Comparison of ENCODE assay signal across 1 cellular context in the genomic region with DNA sequence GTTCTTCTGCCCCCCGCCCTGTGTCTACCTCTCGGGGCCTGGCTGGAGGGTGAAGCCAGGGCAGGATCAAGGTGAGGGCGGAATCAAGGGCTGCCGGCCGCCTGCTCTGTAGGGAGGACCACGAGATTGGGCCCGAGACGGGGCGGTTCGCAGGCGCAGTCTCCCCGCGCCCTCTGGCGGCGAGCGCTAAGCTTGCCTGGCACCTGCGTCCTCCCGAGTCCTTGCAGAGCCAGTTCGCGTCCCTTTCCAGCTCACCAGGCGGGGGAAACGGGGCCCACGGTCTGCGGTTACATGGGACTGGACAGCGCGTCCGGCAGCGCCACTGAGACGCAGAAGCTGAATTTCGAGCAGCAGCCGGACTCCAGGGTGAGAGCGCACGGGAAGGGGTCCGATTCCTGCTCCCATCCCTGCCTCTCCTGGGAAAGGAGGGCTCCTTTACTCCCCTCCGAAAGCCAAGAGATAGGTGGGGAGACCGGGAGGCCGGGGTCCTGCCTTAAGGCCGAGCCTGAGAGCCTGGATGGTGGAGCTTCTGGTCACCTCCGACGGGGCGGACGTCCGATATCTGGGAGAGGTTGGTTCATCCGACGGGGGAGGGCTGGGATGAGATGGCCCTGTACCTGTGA.
TF ChIP-seq lines count a peak whose summit lies in the region.

No MANE protein-coding gene starts in this region.

TF ChIP-seq in H1, 55 proteins besides CTCF, POLR2A, EP300 and RAD21:
- TF ChIP-seq CHD7 (IDR thresholded peaks at IDR 0.05; ENCODE audit: insufficient replicate concordance, low read length) (no peak), JUND (IDR thresholded peaks at IDR 0.05; ENCODE audit: low read length) (0 out of 2 replicates have a peak, but pooled peaks have one; percentile 29), E2F6 (IDR thresholded peaks at IDR 0.05) (peak; percentile 72), GTF2F1 (IDR thresholded peaks at IDR 0.05; ENCODE audit: borderline replicate concordance, low read depth, low read length) (no peak), CHD2 (IDR thresholded peaks at IDR 0.05; ENCODE audit: low read length) (no peak), SRF (IDR thresholded peaks at IDR 0.05; ENCODE audit: low read depth, low read length) (no peak), EZH2 (IDR thresholded peaks at IDR 0.05; ENCODE audit: low read depth, low read length, severe bottlenecking) (no peak), BCL11A (IDR thresholded peaks at IDR 0.05; ENCODE audit: low read depth in 2 of 2, low read length in 2 of 2) (no peak), RXRA (IDR thresholded peaks at IDR 0.05; ENCODE audit: insufficient read depth, low read depth, low read length) (no peak), HDAC2 (IDR thresholded peaks at IDR 0.05; ENCODE audit: borderline replicate concordance in 1 of 2, low read depth in 2 of 2, low read length in 2 of 2) (no peak), TBP (IDR thresholded peaks at IDR 0.05; ENCODE audit: low read depth, low read length) (peak; percentile 36; the same call in 1 of the 2 replicates), KDM5A (IDR thresholded peaks at IDR 0.05; ENCODE audit: low read length) (no peak), USF2 (IDR thresholded peaks at IDR 0.05; ENCODE audit: low read length) (0 out of 2 replicates have a peak, but pooled peaks have one; percentile 12), GABPA (IDR thresholded peaks at IDR 0.05; ENCODE audit: borderline replicate concordance, insufficient read depth, low read length) (peak; percentile 53; the same call in 1 of the 2 replicates), SP4 (IDR thresholded peaks at IDR 0.05; ENCODE audit: low read length) (no peak), NRF1 (IDR thresholded peaks at IDR 0.05; ENCODE audit: low read depth, low read length) (no peak), YY1 (IDR thresholded peaks at IDR 0.05; ENCODE audit: low read depth, low read length) (no peak), TAF1 (IDR thresholded peaks at IDR 0.05; ENCODE audit: low read depth, low read length) (no peak), ASH2L (IDR thresholded peaks at IDR 0.05; ENCODE audit: low read length) (no peak), POLR2AphosphoS5 (IDR thresholded peaks at IDR 0.05; ENCODE audit: low read depth, low read length) (no peak), PHF8 (conservative IDR thresholded peaks at IDR 0.05; ENCODE audit: low read depth, low read length) (0 out of 2 replicates have a peak, but pooled peaks have one; percentile 30), KDM1A (IDR thresholded peaks at IDR 0.05; ENCODE audit: borderline replicate concordance, low read length) (no peak), JUN (IDR thresholded peaks at IDR 0.05; ENCODE audit: low read depth, low read length) (no peak), SIRT6 (IDR thresholded peaks at IDR 0.05; ENCODE audit: low read length) (no peak), SAP30 (IDR thresholded peaks at IDR 0.05; ENCODE audit: insufficient read depth, insufficient replicate concordance, low read length) (no peak), RBBP5 (IDR thresholded peaks at IDR 0.05; ENCODE audit: borderline replicate concordance, low read depth, low read length) (no peak), RFX5 (IDR thresholded peaks at IDR 0.05; ENCODE audit: borderline replicate concordance, low read depth, low read length) (no peak), FOSL1 (IDR thresholded peaks at IDR 0.05; ENCODE audit: insufficient read depth, low read depth, low read length) (no peak), ZNF274 (IDR thresholded peaks at IDR 0.05; ENCODE audit: borderline replicate concordance, extremely low read depth, low read length) (no peak), NANOG (IDR thresholded peaks at IDR 0.05; ENCODE audit: insufficient read depth, low read depth, low read length, poor library complexity, severe bottlenecking) (no peak), SP1 (IDR thresholded peaks at IDR 0.05; ENCODE audit: low read depth, low read length) (0 out of 2 replicates have a peak, but pooled peaks have one; percentile 55), RNF2 (IDR thresholded peaks at IDR 0.05; ENCODE audit: borderline replicate concordance, low read depth, low read length, missing control alignments, poor library complexity, severe bottlenecking) (no peak), ATF3 (IDR thresholded peaks at IDR 0.05; ENCODE audit: insufficient read depth, low read depth, low read length) (no peak), CEBPB (IDR thresholded peaks at IDR 0.05; ENCODE audit: low read depth, low read length) (no peak), TEAD4 (IDR thresholded peaks at IDR 0.05; ENCODE audit: low read depth, low read length) (no peak), TCF12 (IDR thresholded peaks at IDR 0.05; ENCODE audit: low read depth, low read length) (peak; percentile 92; the same call in 1 of the 2 replicates), CTBP2 (IDR thresholded peaks at IDR 0.05; ENCODE audit: borderline replicate concordance, insufficient read depth, insufficient read length, low read length) (no peak), HDAC6 (IDR thresholded peaks at IDR 0.05; ENCODE audit: low read depth, low read length) (no peak), EGR1 (IDR thresholded peaks at IDR 0.05; ENCODE audit: borderline replicate concordance, low read depth, low read length) (no peak), KDM4A (IDR thresholded peaks at IDR 0.05; ENCODE audit: low read depth, low read length, severe bottlenecking) (no peak), CBX5 (IDR thresholded peaks at IDR 0.05; ENCODE audit: low read depth, low read length) (no peak), SP2 (IDR thresholded peaks at IDR 0.05; ENCODE audit: low read length) (no peak), CHD1 (IDR thresholded peaks at IDR 0.05; ENCODE audit: low read depth, low read length) (no peak), SIN3A (conservative IDR thresholded peaks at IDR 0.05 in 1 of 2, IDR thresholded peaks at IDR 0.05 in 1 of 2; ENCODE audit: low read depth in 1 of 2, low read length in 2 of 2) (no peak), BRCA1 (IDR thresholded peaks at IDR 0.05; ENCODE audit: low read depth, low read length) (no peak), CREB1 (IDR thresholded peaks at IDR 0.05) (no peak)
- TF ChIP-seq, protein P1, sequence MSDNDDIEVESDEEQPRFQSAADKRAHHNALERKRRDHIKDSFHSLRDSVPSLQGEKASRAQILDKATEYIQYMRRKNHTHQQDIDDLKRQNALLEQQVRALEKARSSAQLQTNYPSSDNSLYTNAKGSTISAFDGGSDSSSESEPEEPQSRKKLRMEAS (IDR thresholded peaks at IDR 0.05), result peak; percentile 92
